ENCODE assay signal across 8 cellular contexts in the genomic region with DNA sequence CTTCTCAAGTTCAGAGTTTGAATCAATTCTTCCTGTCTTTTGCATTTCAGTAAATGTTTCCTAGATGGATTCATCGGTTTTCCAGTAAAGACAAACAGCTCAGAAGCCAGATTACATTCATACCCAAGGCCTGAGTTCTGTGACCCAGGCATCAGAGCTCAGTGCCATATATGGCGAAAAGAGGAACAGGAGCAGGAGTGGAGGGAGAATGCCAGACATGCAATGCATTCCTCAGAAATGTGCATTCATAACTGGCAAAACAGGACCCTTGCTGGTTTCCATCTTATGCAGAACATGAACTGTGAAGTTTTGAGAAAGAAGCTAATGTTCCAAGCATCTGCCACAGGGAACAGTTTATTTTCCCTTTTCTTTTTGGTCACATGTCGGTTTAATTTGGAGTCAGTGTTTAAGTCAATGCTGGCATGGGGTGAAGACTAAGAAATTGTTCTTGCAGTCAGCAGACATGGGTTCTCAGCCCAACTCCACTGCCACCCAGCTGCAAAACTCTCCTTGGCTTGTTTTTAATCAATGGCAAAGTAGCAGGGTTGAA.
DNase-seq lines count a peak whose midpoint lies in the region; ATAC-seq, FAIRE-seq and TF ChIP-seq lines count a peak whose summit lies in the region.

No MANE protein-coding gene starts in this region.

- 0 out of 2 replicates have a peak, but pooled peaks cover 5% of the 10 kb centered on the region for H3K36me3 Mint-ChIP-seq in HFFc6 (ENCODE audit: low read depth)
- H3K36me3 Mint-ChIP-seq in astrocyte (ENCODE audit: low read depth, unreplicated experiment), result no peaks in the 10 kb centered on the region
- peaks cover 21% of the 10 kb centered on the region for H3K36me3 Mint-ChIP-seq in activated CD4-positive, alpha-beta T cell treated with anti-CD3 and anti-CD28 coated beads, Interleukin-2, amount 10 ng/mL, durations not matched to agents 7 days and 5 days (ENCODE audit: low read depth)

- no peak overlapping the region for H2AFZ ChIP-seq in astrocyte (ENCODE audit: low read depth, low read length)

- H3K9me3 ChIP-seq in astrocyte (ENCODE audit: insufficient read depth, low read depth, low read length), result no peaks in the 10 kb centered on the region
- H3K9me3 ChIP-seq in stomach smooth muscle (ENCODE audit: control insufficient read depth in 2 of 2, low read length in 2 of 2), result no peaks in the 10 kb centered on the region

- H3K4me3 ChIP-seq in astrocyte (ENCODE audit: insufficient read depth, low read depth, low read length), result no peak overlapping the region
- peak overlapping the region; percentile 5 to 60 for H3K4me3 ChIP-seq in stomach smooth muscle (ENCODE audit: low read length in 2 of 2)

- H3K9ac ChIP-seq in astrocyte (ENCODE audit: low read length) (peak overlapping the region; percentile 69), stomach smooth muscle (ENCODE audit: low read length in 2 of 2) (peak overlapping the region; percentile 72 to 85)

- POLR2A ChIA-PET in activated CD4-positive, alpha-beta T cell treated with anti-CD3 and anti-CD28 coated beads, Interleukin-2, amount 10 ng/mL, durations not matched to agents 7 days and 5 days (lab: Charles Lee), result no interaction called here

- H3K36me3 ChIP-seq in astrocyte (ENCODE audit: insufficient read depth, low read length) (no peaks in the 10 kb centered on the region), stomach smooth muscle (ENCODE audit: control insufficient read depth in 2 of 2, insufficient read depth in 2 of 2, low read length in 2 of 2) (no peaks in the 10 kb centered on the region)

- H3K27ac ChIP-seq in astrocyte (ENCODE audit: low read depth, low read length) (peak overlapping the region; percentile 94), stomach smooth muscle (ENCODE audit: low read length) (peak overlapping the region; percentile 99)

- H3K4me3 Mint-ChIP-seq in HFFc6, result peak overlapping the region; percentile 74
- H3K4me3 Mint-ChIP-seq in astrocyte (ENCODE audit: unreplicated experiment), result peak overlapping the region; percentile 18
- no peak overlapping the region for H3K4me3 Mint-ChIP-seq in activated CD4-positive, alpha-beta T cell treated with anti-CD3 and anti-CD28 coated beads, Interleukin-2, amount 10 ng/mL, durations not matched to agents 7 days and 5 days

- ATAC-seq in stimulated activated naive CD8-positive, alpha-beta T cell treated with anti-CD3 and anti-CD28 coated beads, Interleukin-15, Interleukin-2, amounts not matched to agents 100 U/mL and 50 U/mL, for 24 hours, result no peak
- ATAC-seq in GM21515 (IDR thresholded peaks at IDR 0.05; ENCODE audit: unreplicated experiment) (no peak), GM19452 (IDR thresholded peaks at IDR 0.05; ENCODE audit: unreplicated experiment) (no peak)

- CTCF ChIA-PET in activated CD4-positive, alpha-beta T cell treated with anti-CD3 and anti-CD28 coated beads, Interleukin-2, amount 10 ng/mL, durations not matched to agents 7 days and 5 days (lab: Charles Lee), result no interaction called here

- peak overlapping the region; percentile 63 for H3K4me2 ChIP-seq in astrocyte (ENCODE audit: low read length)

- H3K27me3 ChIP-seq in astrocyte (ENCODE audit: insufficient read depth, low read length) (no peaks in the 10 kb centered on the region), stomach smooth muscle (ENCODE audit: control insufficient read depth in 1 of 2, insufficient read depth in 2 of 2, low read length in 2 of 2) (no peaks in the 10 kb centered on the region)

- peaks cover 80% of the 10 kb centered on the region for H3K4me1 ChIP-seq in astrocyte (ENCODE audit: insufficient read depth, low read length)
- H3K4me1 ChIP-seq in stomach smooth muscle (ENCODE audit: control insufficient read depth, insufficient read depth, low read length), result peaks cover 84% of the 10 kb centered on the region

- no peaks in the 10 kb centered on the region for H4K20me1 ChIP-seq in astrocyte (ENCODE audit: insufficient read depth, low read length)

- no peaks in the 10 kb centered on the region for H3K9me3 Mint-ChIP-seq in HFFc6
- H3K9me3 Mint-ChIP-seq in astrocyte (ENCODE audit: unreplicated experiment), result no peaks in the 10 kb centered on the region
- H3K9me3 Mint-ChIP-seq in activated CD4-positive, alpha-beta T cell treated with anti-CD3 and anti-CD28 coated beads, Interleukin-2, amount 10 ng/mL, durations not matched to agents 7 days and 5 days, result no peaks in the 10 kb centered on the region

- TF ChIP-seq CTCF in HFFc6 (IDR thresholded peaks at IDR 0.05), result no peak
- TF ChIP-seq CTCF in astrocyte (IDR thresholded peaks at IDR 0.05; ENCODE audit: insufficient read depth, low read depth, low read length), result no peak

- H3K4me1 Mint-ChIP-seq in HFFc6 (ENCODE audit: low read depth) (peaks cover 18% of the 10 kb centered on the region; the same call in 1 of the 2 replicates), astrocyte (ENCODE audit: low read depth, unreplicated experiment) (peaks cover 49% of the 10 kb centered on the region)
- peaks cover 21% of the 10 kb centered on the region for H3K4me1 Mint-ChIP-seq in activated CD4-positive, alpha-beta T cell treated with anti-CD3 and anti-CD28 coated beads, Interleukin-2, amount 10 ng/mL, durations not matched to agents 7 days and 5 days

- H3K79me2 ChIP-seq in astrocyte (ENCODE audit: insufficient read depth, low read length), result peaks cover 74% of the 10 kb centered on the region

- peak overlapping the region; percentile 94 for H3K27ac Mint-ChIP-seq in HFFc6
- peak overlapping the region; percentile 96 for H3K27ac Mint-ChIP-seq in astrocyte (ENCODE audit: unreplicated experiment)
- no peak overlapping the region for H3K27ac Mint-ChIP-seq in activated CD4-positive, alpha-beta T cell treated with anti-CD3 and anti-CD28 coated beads, Interleukin-2, amount 10 ng/mL, durations not matched to agents 7 days and 5 days

- peak; percentile 70 for FAIRE-seq in astrocyte (lab: Jason Lieb, UNC)

- DNase-seq in HFFc6, result peak; percentile 85
- peak; percentile 97 for DNase-seq in astrocyte (ENCODE audit: low read depth)
- peak; percentile 42 for DNase-seq in inferior parietal cortex (ENCODE audit: extremely low spot score)
- no peak for DNase-seq in stimulated activated naive CD8-positive, alpha-beta T cell treated with anti-CD3 and anti-CD28 coated beads, Interleukin-15, Interleukin-2, amounts not matched to agents 100 U/mL and 50 U/mL, for 24 hours
- DNase-seq in activated CD4-positive, alpha-beta T cell treated with anti-CD3 and anti-CD28 coated beads, Interleukin-2, amount 10 ng/mL, durations not matched to agents 7 days and 5 days, result no peak

- H3K27me3 Mint-ChIP-seq in HFFc6 (ENCODE audit: insufficient read depth) (no peaks in the 10 kb centered on the region), astrocyte (ENCODE audit: low read depth, unreplicated experiment) (no peaks in the 10 kb centered on the region)
- H3K27me3 Mint-ChIP-seq in activated CD4-positive, alpha-beta T cell treated with anti-CD3 and anti-CD28 coated beads, Interleukin-2, amount 10 ng/mL, durations not matched to agents 7 days and 5 days, result no peaks in the 10 kb centered on the region

Comparison
In these comparisons a context has a peak if more than half of its experiments do, and no peak if none do; other contexts are left out.
1. DNase-seq: peak in HFFc6 (single experiment), astrocyte (single experiment) and inferior parietal cortex (single experiment); none in stimulated activated naive CD8-positive, alpha-beta T cell treated with anti-CD3 and anti-CD28 coated beads, Interleukin-15, Interleukin-2, amounts not matched to agents 100 U/mL and 50 U/mL, for 24 hours (single experiment) and activated CD4-positive, alpha-beta T cell treated with anti-CD3 and anti-CD28 coated beads, Interleukin-2, amount 10 ng/mL, durations not matched to agents 7 days and 5 days (single experiment).